9 cellular contexts compared by ENCODE assay signal in genomic region chr1:156664949-156665411, GRCh38. TPM values are rescaled to one million over a fixed set of nuclear protein-coding genes. Genes with fewer than 3 reads are reported as not detected.
DNase-seq lines count a peak whose midpoint lies in the region; ATAC-seq and TF ChIP-seq lines count a peak whose summit lies in the region.
"Had no signal": no experiment of that assay in that cellular context is flagged by ENCODE, and none has a peak within 500 bp of the region (broad histone marks: within the 10 kb centered on the region; RNA-seq: fewer than 3 reads in every experiment).

No MANE protein-coding gene starts in this region.

- no peaks in the 10 kb centered on the region for H3K27me3 ChIP-seq in trophoblast cell (ENCODE audit: insufficient read depth, low read length)

- peak overlapping the region; percentile 86 for H2AK5ac ChIP-seq in trophoblast cell (ENCODE audit: low read length)

- peak overlapping the region; percentile 59 for H3K27ac ChIP-seq in trophoblast cell (ENCODE audit: low read depth, low read length)

- no peak overlapping the region for H3K9ac ChIP-seq in trophoblast cell (ENCODE audit: low read length)

- no peak overlapping the region for H3K4me3 Mint-ChIP-seq in activated T-helper 2 cell treated with anti-CD3 and anti-CD28 coated beads, Interferon-gamma antibody, Interleukin-2, Interleukin-4, amounts not matched to agents 10 μg/mL and 5 μg/mL and 100 μg/mL, durations not matched to agents 14 hours and 24 hours and 36 hours (ENCODE audit: low read depth)

- H3K79me1 ChIP-seq in trophoblast cell (ENCODE audit: low read length), result peaks cover 74% of the 10 kb centered on the region

- DNase-seq in ELF-1 (ENCODE audit: low read depth, low spot score), result peak; percentile 74
- DNase-seq in NB4 (ENCODE audit: low read depth), result peak; percentile 54
- DNase-seq in glomerular visceral epithelial cell (ENCODE audit: extremely low spot score), result peak; percentile 20
- no peak for DNase-seq in trophoblast cell
- no peak for DNase-seq in putamen (ENCODE audit: low spot score)
- no peak for DNase-seq in NCI-H774 (lab: John Stamatoyannopoulos, UW)
- DNase-seq in activated T-helper 2 cell treated with anti-CD3 and anti-CD28 coated beads, Interferon-gamma antibody, Interleukin-2, Interleukin-4, amounts not matched to agents 10 μg/mL and 5 μg/mL and 100 μg/mL, durations not matched to agents 14 hours and 24 hours and 36 hours (ENCODE audit: low spot score), result no peak
- DNase-seq: stimulated activated naive CD4-positive, alpha-beta T cell had no signal

- H3K23ac ChIP-seq in trophoblast cell (ENCODE audit: low read length), result no peak overlapping the region

- H3K36me3 ChIP-seq in trophoblast cell (ENCODE audit: control insufficient read depth in 1 of 2, insufficient read depth in 2 of 2, low read length in 2 of 2), result no peaks in the 10 kb centered on the region

- H2BK5ac ChIP-seq in trophoblast cell (ENCODE audit: low read depth, low read length, poor library complexity), result peak overlapping the region; percentile 74

- H3K4me3 ChIP-seq in NB4 (ENCODE audit: low read depth, low read length) (no peak overlapping the region), trophoblast cell (ENCODE audit: low read depth, low read length) (no peak overlapping the region)

- peak overlapping the region; percentile 85 for H4K91ac ChIP-seq in trophoblast cell (ENCODE audit: low read depth, low read length)

- H3K4me1 Mint-ChIP-seq in activated T-helper 2 cell treated with anti-CD3 and anti-CD28 coated beads, Interferon-gamma antibody, Interleukin-2, Interleukin-4, amounts not matched to agents 10 μg/mL and 5 μg/mL and 100 μg/mL, durations not matched to agents 14 hours and 24 hours and 36 hours (ENCODE audit: low read depth), result peaks cover 21% of the 10 kb centered on the region

- peak overlapping the region; percentile 55 for H4K8ac ChIP-seq in trophoblast cell (ENCODE audit: low read depth, low read length)

- peak overlapping the region; percentile 56 for H4K12ac ChIP-seq in trophoblast cell (ENCODE audit: low read depth, low read length)

- H3K27me3 Mint-ChIP-seq in activated T-helper 2 cell treated with anti-CD3 and anti-CD28 coated beads, Interferon-gamma antibody, Interleukin-2, Interleukin-4, amounts not matched to agents 10 μg/mL and 5 μg/mL and 100 μg/mL, durations not matched to agents 14 hours and 24 hours and 36 hours (ENCODE audit: low read depth), result peaks cover 11% of the 10 kb centered on the region

- H3K14ac ChIP-seq in trophoblast cell (ENCODE audit: low read length), result peak overlapping the region; percentile 69

- H2BK12ac ChIP-seq in trophoblast cell (ENCODE audit: low read length), result peak overlapping the region; percentile 95

- H3K18ac ChIP-seq in trophoblast cell (ENCODE audit: low read length), result peak overlapping the region; percentile 80

- peak overlapping the region; percentile 61 for H2AFZ ChIP-seq in trophoblast cell (ENCODE audit: insufficient read depth, low read length, poor library complexity)

- no peak for TF ChIP-seq CTCF in NB4 (IDR thresholded peaks at IDR 0.05; ENCODE audit: low read depth, low read length)

- H3K79me2 ChIP-seq in trophoblast cell (ENCODE audit: control insufficient read depth, insufficient read depth, low read length, poor library complexity), result peaks cover 7% of the 10 kb centered on the region

- H2BK120ac ChIP-seq in trophoblast cell (ENCODE audit: insufficient read depth, low read length, poor library complexity), result peak overlapping the region; percentile 76

- no peak overlapping the region for H3K4me2 ChIP-seq in trophoblast cell (ENCODE audit: low read length)

- WGBS in trophoblast cell (ENCODE audit: extremely low coverage, insufficient coverage, insufficient read length), result no CpG with 5 or more reads among the region's 12 CpGs

- intact Hi-C loops in activated T-helper 2 cell treated with anti-CD3 and anti-CD28 coated beads, Interferon-gamma antibody, Interleukin-2, Interleukin-4, amounts not matched to agents 10 μg/mL and 5 μg/mL and 100 μg/mL, durations not matched to agents 14 hours and 24 hours and 36 hours (cut with micrococcal nuclease), result no loop called here

- ATAC-seq in GM18519 (IDR thresholded peaks at IDR 0.05; ENCODE audit: low FRiP score, unreplicated experiment), result no peak

- no peak for TF ChIP-seq POLR2A in NB4 (IDR thresholded peaks at IDR 0.05; ENCODE audit: extremely low read depth, insufficient read length)

- H3K27ac Mint-ChIP-seq in activated T-helper 2 cell treated with anti-CD3 and anti-CD28 coated beads, Interferon-gamma antibody, Interleukin-2, Interleukin-4, amounts not matched to agents 10 μg/mL and 5 μg/mL and 100 μg/mL, durations not matched to agents 14 hours and 24 hours and 36 hours, result no peak overlapping the region

- peak overlapping the region; percentile 43 for H3K4ac ChIP-seq in trophoblast cell (ENCODE audit: low read depth, low read length)

- no peaks in the 10 kb centered on the region for H3K9me3 ChIP-seq in trophoblast cell (ENCODE audit: insufficient read depth, low read depth, low read length)

- peaks cover 75 to 92% of the 10 kb centered on the region in 2 experiments for H3K4me1 ChIP-seq in trophoblast cell (ENCODE audit: control insufficient read depth in 1 of 2, insufficient read depth in 2 of 2, low read length in 2 of 2)

- no peaks in the 10 kb centered on the region for H3K9me3 Mint-ChIP-seq in activated T-helper 2 cell treated with anti-CD3 and anti-CD28 coated beads, Interferon-gamma antibody, Interleukin-2, Interleukin-4, amounts not matched to agents 10 μg/mL and 5 μg/mL and 100 μg/mL, durations not matched to agents 14 hours and 24 hours and 36 hours

- no peaks in the 10 kb centered on the region for H3K36me3 Mint-ChIP-seq in activated T-helper 2 cell treated with anti-CD3 and anti-CD28 coated beads, Interferon-gamma antibody, Interleukin-2, Interleukin-4, amounts not matched to agents 10 μg/mL and 5 μg/mL and 100 μg/mL, durations not matched to agents 14 hours and 24 hours and 36 hours (ENCODE audit: low read depth)

RNA-seq across cellular contexts. Expression of gene NES, which starts 12.2 kb away (rescaled TPM):
- 71.4 and 71.6 TPM in 2 replicates for polyA plus RNA-seq in trophoblast cell (2013)
- not detected in 2 replicates for total RNA-seq in activated T-helper 2 cell treated with anti-CD3 and anti-CD28 coated beads, Interferon-gamma antibody, Interleukin-2, Interleukin-4, amounts not matched to agents 10 μg/mL and 5 μg/mL and 100 μg/mL, durations not matched to agents 14 hours and 24 hours and 36 hours

RNA-seq across cellular contexts. Expression of gene BCAN, which starts 23.1 kb away (rescaled TPM):
- 2.4 and 3.1 TPM in 2 replicates for polyA plus RNA-seq in trophoblast cell (2013)
- total RNA-seq in activated T-helper 2 cell treated with anti-CD3 and anti-CD28 coated beads, Interferon-gamma antibody, Interleukin-2, Interleukin-4, amounts not matched to agents 10 μg/mL and 5 μg/mL and 100 μg/mL, durations not matched to agents 14 hours and 24 hours and 36 hours, result not detected in 2 replicates

RNA-seq across cellular contexts. Expression of gene CRABP2, which starts 40.4 kb away (rescaled TPM):
- 273 TPM in 2 replicates for polyA plus RNA-seq in trophoblast cell (2013)
- 1.0 and 1.1 TPM in 2 replicates for total RNA-seq in activated T-helper 2 cell treated with anti-CD3 and anti-CD28 coated beads, Interferon-gamma antibody, Interleukin-2, Interleukin-4, amounts not matched to agents 10 μg/mL and 5 μg/mL and 100 μg/mL, durations not matched to agents 14 hours and 24 hours and 36 hours

RNA-seq across cellular contexts. Expression of gene HAPLN2, which starts 45.8 kb away (rescaled TPM):
- 0.06 TPM in 1 of 2 replicates, not detected in the other for polyA plus RNA-seq in trophoblast cell (2013)
- not detected in 2 replicates for total RNA-seq in activated T-helper 2 cell treated with anti-CD3 and anti-CD28 coated beads, Interferon-gamma antibody, Interleukin-2, Interleukin-4, amounts not matched to agents 10 μg/mL and 5 μg/mL and 100 μg/mL, durations not matched to agents 14 hours and 24 hours and 36 hours

Comparison
In these comparisons a context has a peak if more than half of its experiments do, and no peak if none do; other contexts are left out.
1. DNase-seq: peak in ELF-1 (single experiment), NB4 (single experiment) and glomerular visceral epithelial cell (single experiment); none in trophoblast cell (0 of 2), putamen (single experiment), NCI-H774 (single experiment) and activated T-helper 2 cell treated with anti-CD3 and anti-CD28 coated beads, Interferon-gamma antibody, Interleukin-2, Interleukin-4, amounts not matched to agents 10 μg/mL and 5 μg/mL and 100 μg/mL, durations not matched to agents 14 hours and 24 hours and 36 hours (single experiment).